In the genomic region with DNA sequence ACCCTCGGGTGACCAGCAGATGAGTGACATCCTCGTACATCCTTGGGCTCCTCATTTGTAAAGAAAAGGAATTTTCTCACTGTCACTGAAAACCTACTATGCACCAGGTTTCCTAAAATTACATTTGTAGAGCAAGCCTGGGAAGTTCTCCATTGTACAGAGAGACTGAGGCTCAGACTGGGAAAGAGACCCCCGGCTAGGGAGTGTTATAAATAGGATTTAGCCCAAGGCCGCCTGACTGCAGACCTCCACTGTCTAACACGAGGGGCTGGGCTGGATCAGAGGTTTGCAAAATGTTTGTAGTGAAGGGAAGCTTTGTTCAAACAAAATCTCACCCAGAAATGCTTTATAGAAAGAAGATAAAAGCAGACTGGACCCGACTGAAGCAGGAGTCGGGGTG, we compare ENCODE assay signal across 7 cellular contexts.
"Had no signal": no experiment of that assay in that cellular context is flagged by ENCODE, and none has a peak within 500 bp of the region (broad histone marks: within the 10 kb centered on the region; RNA-seq: fewer than 3 reads in every experiment).

No MANE protein-coding gene starts in this region.

- H3K4me3 ChIP-seq: GM23338, HAP-1 had no signal

- DNase-seq: HFFc6, KBM-7 had no signal

- H3K4me1 Mint-ChIP-seq: GM23338, IgD-negative memory B cell had no signal

- H3K27ac Mint-ChIP-seq: GM23338, HFFc6, IgD-negative memory B cell had no signal

- H3K36me3 ChIP-seq: HAP-1 had no signal

- H3K9me3 Mint-ChIP-seq: GM23338, HFFc6 had no signal

- ATAC-seq: GM23338, HCT116, HepG2 had no signal

- H3K4me3 Mint-ChIP-seq: GM23338, HFFc6, IgD-negative memory B cell had no signal

- H3K36me3 Mint-ChIP-seq: IgD-negative memory B cell had no signal
